ENCODE assay signal across 21 cellular contexts in the genomic region with DNA sequence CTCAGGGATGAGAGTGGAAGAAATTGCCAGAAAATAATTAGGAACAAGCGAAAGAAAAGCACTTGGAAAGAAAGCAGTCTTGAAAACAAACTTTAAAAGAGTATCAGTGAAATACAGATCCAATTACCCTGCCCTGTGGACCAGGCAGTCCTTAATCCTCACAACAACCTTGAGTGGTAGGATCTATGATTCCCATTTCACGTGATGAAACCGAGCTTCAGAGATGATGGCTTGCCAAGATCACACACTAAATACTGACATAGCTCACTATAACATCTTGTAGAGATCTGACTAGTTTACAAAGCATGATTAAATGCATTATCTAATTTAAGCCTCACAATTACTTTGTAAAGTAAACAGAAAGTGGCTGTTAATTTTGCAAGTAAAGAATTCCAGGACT. TPM values are rescaled to one million over a fixed set of nuclear protein-coding genes. Genes with fewer than 3 reads are reported as not detected.
DNase-seq lines count a peak whose midpoint lies in the region; ATAC-seq, FAIRE-seq and TF ChIP-seq lines count a peak whose summit lies in the region.
"Had no signal": no experiment of that assay in that cellular context is flagged by ENCODE, and none has a peak within 500 bp of the region (broad histone marks: within the 10 kb centered on the region; RNA-seq: fewer than 3 reads in every experiment).

No MANE protein-coding gene starts in this region.

- H3K79me2 ChIP-seq in ACC112 (ENCODE audit: control insufficient read depth, insufficient read depth, low read length, unreplicated experiment), result no peaks in the 10 kb centered on the region
- no peaks in the 10 kb centered on the region for H3K79me2 ChIP-seq in osteoblast (ENCODE audit: insufficient read depth, low read length)

- peak overlapping the region; percentile 54; the same call in 1 of the 2 replicates for H3K4me2 ChIP-seq in IMR-90 (ENCODE audit: low read depth, low read length)
- H3K4me2 ChIP-seq in osteoblast (ENCODE audit: insufficient read depth, low read length), result no peak overlapping the region

- intact Hi-C loops in IMR-90 (cut with micrococcal nuclease), result no loop called here
- intact Hi-C loops in ovary (cut with DNase I), result loop anchor here in 1 of 4 donors (10.0 kb wide), 1 partner anchor 49 kb away; no protein-coding TSS in a partner anchor

- no CpG with 5 or more reads among the region's 3 CpGs for WGBS in IMR-90 (ENCODE audit: extremely low coverage in 2 of 2, insufficient read length in 1 of 2), 2 experiments
- WGBS in ovary, 3 donors, result 11 to 20% (median 15%) methylated on average over 3 of the region's 3 CpGs

- H2AFZ ChIP-seq in ACC112 (ENCODE audit: low read length, unreplicated experiment), result peak overlapping the region; percentile 44
- no peak overlapping the region for H2AFZ ChIP-seq in IMR-90 (replicated peaks; ENCODE audit: low read length, poor library complexity)
- H2AFZ ChIP-seq in osteoblast (ENCODE audit: low read length), result peak overlapping the region; percentile 36

- in situ Hi-C loops in IMR-90 (cut with MboI; ENCODE audit: low sequenced_read_pairs), result loop anchor here (25.0 kb wide), 1 partner anchor 154 kb away; no protein-coding TSS in a partner anchor

- H2AK5ac ChIP-seq in IMR-90 (ENCODE audit: low read depth, low read length), result no peak overlapping the region

- no peaks in the 10 kb centered on the region for H3K79me1 ChIP-seq in IMR-90 (ENCODE audit: low read depth in 1 of 2, low read length in 2 of 2)

- H3K9me3 ChIP-seq in IMR-90 (ENCODE audit: control insufficient read depth, insufficient read depth, low read length) (no peaks in the 10 kb centered on the region), adipocyte (ENCODE audit: control insufficient read depth, low read length) (no peaks in the 10 kb centered on the region), osteoblast (ENCODE audit: low read depth, low read length) (no peaks in the 10 kb centered on the region), ovary (no peaks in the 10 kb centered on the region)
- H3K9me3 ChIP-seq: BLaER1 treated with 17β-estradiol and CSF1 and Interleukin-3, amounts not matched to agents 10 nM and 100 nM had no signal

- H4K8ac ChIP-seq in IMR-90 (ENCODE audit: low read depth in 2 of 2, low read length in 2 of 2), result no peak overlapping the region

- 0 out of 2 replicates have a peak, but pooled peaks cover 3% of the 10 kb centered on the region for H3K9me1 ChIP-seq in IMR-90 (ENCODE audit: insufficient read depth, low read length)

- no peak for FAIRE-seq in H54 (lab: Jason Lieb, UNC)
- FAIRE-seq: GM12892, GM18507, HepG2 had no signal

- H2BK20ac ChIP-seq in IMR-90 (ENCODE audit: low read depth, low read length), result 0 out of 2 replicates have a peak overlapping the region, but pooled peaks have one; percentile 42

- H3K4me3 ChIP-seq in ACC112 (ENCODE audit: low read depth, low read length) (no peak overlapping the region), IMR-90 (ENCODE audit: insufficient read depth, low read depth, low read length) (no peak overlapping the region), adipocyte (ENCODE audit: low read length) (peak overlapping the region; percentile 4), osteoblast (ENCODE audit: insufficient read depth, low read length) (no peak overlapping the region), ovary (no peak overlapping the region)
- H3K4me3 ChIP-seq: BLaER1 treated with 17β-estradiol and CSF1 and Interleukin-3, amounts not matched to agents 10 nM and 100 nM had no signal

- H2BK120ac ChIP-seq in IMR-90 (ENCODE audit: low read depth, low read length), result no peak overlapping the region

- H4K20me1 ChIP-seq in IMR-90 (ENCODE audit: insufficient read depth, low read length) (no peaks in the 10 kb centered on the region), osteoblast (ENCODE audit: insufficient read depth, low read length) (no peaks in the 10 kb centered on the region)
- H4K20me1 ChIP-seq: BLaER1 treated with 17β-estradiol and CSF1 and Interleukin-3, amounts not matched to agents 10 nM and 100 nM had no signal

- dilution Hi-C loops in IMR-90 (cut with HindIII; ENCODE audit: low sequenced_read_pairs, unreplicated experiment), result no loop called here

- H3K4me1 ChIP-seq in ACC112 (ENCODE audit: control insufficient read depth, insufficient read depth, low read length, unreplicated experiment), result no peaks in the 10 kb centered on the region
- H3K4me1 ChIP-seq in IMR-90 (ENCODE audit: control insufficient read depth, insufficient read depth, low read length), result peaks cover 2% of the 10 kb centered on the region; the same call in 1 of the 2 replicates
- peaks cover 9% of the 10 kb centered on the region for H3K4me1 ChIP-seq in adipocyte (ENCODE audit: control insufficient read depth, insufficient read depth, low read length)
- H3K4me1 ChIP-seq in osteoblast (ENCODE audit: insufficient read depth, low read length), result no peaks in the 10 kb centered on the region
- H3K4me1 ChIP-seq in ovary (ENCODE audit: insufficient read depth), result peaks cover 10% of the 10 kb centered on the region

- TF ChIP-seq CTCF in IMR-90 (conservative IDR thresholded peaks at IDR 0.05; ENCODE audit: low read depth, low read length) (no peak), osteoblast (IDR thresholded peaks at IDR 0.05; ENCODE audit: extremely low read depth, low read depth, low read length) (no peak), ovary (IDR thresholded peaks at IDR 0.05) (no peak)

- H2BK15ac ChIP-seq in IMR-90 (ENCODE audit: low read depth, low read length), result peak overlapping the region; percentile 24; the same call in 1 of the 3 replicates

- POLR2A ChIA-PET in IMR-90 (lab: Charles Lee; ENCODE audit: unreplicated experiment), result no interaction called here

- no TSS peak for BruUV-seq in IMR-90 (replicated peaks; lab: Mats Ljungman, UMichigan)

- H3K4ac ChIP-seq in IMR-90 (ENCODE audit: low read depth, low read length), result no peak overlapping the region; the same call in 1 of the 2 replicates

- H3K27ac ChIP-seq in ACC112 (ENCODE audit: low read depth, low read length), result no peak overlapping the region
- peak overlapping the region; percentile 51; the same call in 1 of the 2 replicates for H3K27ac ChIP-seq in IMR-90 (ENCODE audit: insufficient read depth, low read length)
- no peak overlapping the region for H3K27ac ChIP-seq in osteoblast (ENCODE audit: low read depth, low read length)
- H3K27ac ChIP-seq in ovary, result no peak overlapping the region
- H3K27ac ChIP-seq: BLaER1 treated with 17β-estradiol and CSF1 and Interleukin-3, amounts not matched to agents 10 nM and 100 nM had no signal

- no peak; the same call in 1 of the 2 replicates for ATAC-seq in IMR-90 (ENCODE audit: low read depth)
- ATAC-seq: CD8-positive, alpha-beta T cell; HepG2 had no signal

- H3K23ac ChIP-seq in IMR-90 (ENCODE audit: low read depth, low read length), result no peak overlapping the region

- H3K36me3 ChIP-seq in ACC112 (ENCODE audit: insufficient read depth, low read length) (no peaks in the 10 kb centered on the region), IMR-90 (ENCODE audit: control insufficient read depth, insufficient read depth, low read length) (no peaks in the 10 kb centered on the region), adipocyte (ENCODE audit: control insufficient read depth, insufficient read depth, low read length, severe bottlenecking) (no peaks in the 10 kb centered on the region), osteoblast (ENCODE audit: insufficient read depth, low read length) (no peaks in the 10 kb centered on the region), ovary (no peaks in the 10 kb centered on the region)
- H3K36me3 ChIP-seq: BLaER1 treated with 17β-estradiol and CSF1 and Interleukin-3, amounts not matched to agents 10 nM and 100 nM had no signal

- TF ChIP-seq POLR2A in IMR-90 (IDR thresholded peaks at IDR 0.05; ENCODE audit: low read depth, low read length) (no peak), ovary (IDR thresholded peaks at IDR 0.05) (no peak), H54 (IDR thresholded peaks at IDR 0.05; ENCODE audit: low read depth, low read length) (no peak)

- no peak for TF ChIP-seq RAD21 in IMR-90 (IDR thresholded peaks at IDR 0.05; ENCODE audit: low read length)

- peak overlapping the region; percentile 61; the same call in 1 of the 2 replicates for H3K14ac ChIP-seq in IMR-90 (replicated peaks; ENCODE audit: low read depth, low read length)

- TF ChIP-seq EP300 in ovary (IDR thresholded peaks at IDR 0.05), result no peak

- CTCF ChIA-PET in IMR-90 (lab: Yijun Ruan, JAX), result no interaction called here

- no peaks in the 10 kb centered on the region for H3K27me3 ChIP-seq in ACC112 (ENCODE audit: insufficient read depth, low read length)
- H3K27me3 ChIP-seq in IMR-90 (ENCODE audit: control insufficient read depth, insufficient read depth, low read length), result no peaks in the 10 kb centered on the region
- H3K27me3 ChIP-seq in adipocyte (replicated peaks; ENCODE audit: control insufficient read depth, insufficient read depth, low read length), result no peaks in the 10 kb centered on the region
- no peaks in the 10 kb centered on the region for H3K27me3 ChIP-seq in osteoblast (ENCODE audit: insufficient read depth, low read length)
- no peaks in the 10 kb centered on the region for H3K27me3 ChIP-seq in ovary
- H3K27me3 ChIP-seq: BLaER1 treated with 17β-estradiol and CSF1 and Interleukin-3, amounts not matched to agents 10 nM and 100 nM had no signal

- H4K5ac ChIP-seq in IMR-90 (ENCODE audit: low read depth, low read length), result no peak overlapping the region

- H2AK9ac ChIP-seq in IMR-90 (replicated peaks; ENCODE audit: low read depth, low read length, poor library complexity), result no peak overlapping the region

- H3K18ac ChIP-seq in IMR-90 (ENCODE audit: low read depth, low read length), result peak overlapping the region; percentile 89

- DNase-seq in IMR-90 (no peak), adipocyte (ENCODE audit: low read depth) (no peak), osteoblast (ENCODE audit: insufficient read length, low spot score, missing footprints) (peak; percentile 39), NCI-H526 treated with DMSO at 0.1 percent for 48 hours (lab: John Stamatoyannopoulos, UW) (no peak), ovary (no peak), H54 (ENCODE audit: insufficient read length, low spot score) (no peak)
- DNase-seq in NK-92 treated with Interleukin-12 subunit alpha and Interleukin-12 subunit beta, amount 100 ng/mL, for 24 hours (lab: John Stamatoyannopoulos, UW), result no peak
- DNase-seq: CD8-positive, alpha-beta T cell; HFFc6; KG1; NCI-H1092; NCI-H2081; NCI-H2227 treated with DMSO at 0.1 percent for 48 hours; NCI-H526; Right ventricle myocardium superior; SW 1271 had no signal

- no peak overlapping the region for H2BK5ac ChIP-seq in IMR-90 (ENCODE audit: low read depth, low read length, poor library complexity, severe bottlenecking)

- no peak overlapping the region for H3K56ac ChIP-seq in IMR-90 (ENCODE audit: extremely low read depth, insufficient read depth, low read length)

- no peak overlapping the region for H3K9ac ChIP-seq in IMR-90 (ENCODE audit: low read depth, low read length)
- H3K9ac ChIP-seq in adipocyte (ENCODE audit: low read length), result peak overlapping the region; percentile 31
- H3K9ac ChIP-seq: BLaER1 treated with 17β-estradiol and CSF1 and Interleukin-3, amounts not matched to agents 10 nM and 100 nM had no signal

- H4K91ac ChIP-seq in IMR-90 (ENCODE audit: insufficient read depth, low read depth, low read length), result no peak overlapping the region

RNA-seq across cellular contexts. Expression of gene ABCA1, which starts 55.5 kb away (rescaled TPM):
- total RNA-seq in IMR-90 (2012; rRNA removed) (43.6 and 52.2 TPM in 2 replicates), osteoblast (50.1 and 73.1 TPM in 2 replicates), ovary (10 to 100 TPM in 6 of 7 donors, 1 to 10 TPM in 1; 7.9 to 24.5 (median 19.4) TPM)
- polyA plus RNA-seq in IMR-90 (2012; rRNA removed) (4.3 and 5.8 TPM in 2 replicates), ovary (10 to 100 TPM in 1 of 2 donors, 1 to 10 TPM in 1; 7.4 to 12.9 TPM)
- polyA plus RNA-seq in IMR-90 (2012; cell fraction: cytosol; rRNA removed), result 3.5 and 4.7 TPM in 2 replicates
- 5.0 and 11.1 TPM in 2 replicates for polyA plus RNA-seq in IMR-90 (2012; cell fraction: nucleus; rRNA removed; ENCODE audit: low replicate concordance)
